In genomic region chr9:33448159-33448511, GRCh38 we compare ENCODE assay signal across 11 cellular contexts. TPM values are rescaled to one million over a fixed set of nuclear protein-coding genes. Genes with fewer than 3 reads are reported as not detected.
A peak's percentile ranks its signal among the peaks of the same experiment; 100 is the strongest.
DNase-seq lines count a peak whose midpoint lies in the region; ATAC-seq, FAIRE-seq and TF ChIP-seq lines count a peak whose summit lies in the region.
"Had no signal": no experiment of that assay in that cellular context is flagged by ENCODE, and none has a peak within 500 bp of the region (broad histone marks: within the 10 kb centered on the region; RNA-seq: fewer than 3 reads in every experiment).

No MANE protein-coding gene starts in this region.

- H3K36me3 Mint-ChIP-seq in activated CD4-positive, alpha-beta T cell treated with anti-CD3 and anti-CD28 coated beads, Interleukin-2, amount 10 ng/mL, durations not matched to agents 7 days and 5 days (ENCODE audit: low read depth), result peaks cover 36% of the 10 kb centered on the region
- H3K36me3 Mint-ChIP-seq in activated CD4-positive, alpha-beta memory T cell treated with anti-CD3 and anti-CD28 coated beads, Interleukin-2, amount 10 ng/mL, durations not matched to agents 7 days and 5 days (ENCODE audit: low read depth), result peaks cover 23% of the 10 kb centered on the region
- H3K36me3 Mint-ChIP-seq: CD14-positive monocyte had no signal

- H3K4me1 Mint-ChIP-seq in activated CD4-positive, alpha-beta T cell treated with anti-CD3 and anti-CD28 coated beads, Interleukin-2, amount 10 ng/mL, durations not matched to agents 7 days and 5 days, result peaks cover 72% of the 10 kb centered on the region
- H3K4me1 Mint-ChIP-seq in activated CD4-positive, alpha-beta memory T cell treated with anti-CD3 and anti-CD28 coated beads, Interleukin-2, amount 10 ng/mL, durations not matched to agents 7 days and 5 days, result peaks cover 68% of the 10 kb centered on the region

- no peaks in the 10 kb centered on the region for H3K27me3 Mint-ChIP-seq in activated CD4-positive, alpha-beta T cell treated with anti-CD3 and anti-CD28 coated beads, Interleukin-2, amount 10 ng/mL, durations not matched to agents 7 days and 5 days
- H3K27me3 Mint-ChIP-seq in activated CD4-positive, alpha-beta memory T cell treated with anti-CD3 and anti-CD28 coated beads, Interleukin-2, amount 10 ng/mL, durations not matched to agents 7 days and 5 days, result no peaks in the 10 kb centered on the region

- H3K4me1 ChIP-seq in keratinocyte (ENCODE audit: control insufficient read depth, extremely low read depth, insufficient read depth, low read length) (peaks cover 71% of the 10 kb centered on the region), stomach (peaks cover 21 to 55% (median 49%) of the 10 kb centered on the region in 4 donors)

- TF ChIP-seq CTCF in keratinocyte (optimal IDR thresholded peaks at IDR 0.05 in 1 of 3, IDR thresholded peaks at IDR 0.05 in 1 of 3, conservative IDR thresholded peaks at IDR 0.05 in 1 of 3; ENCODE audit: extremely low read depth in 1 of 3, insufficient read depth in 2 of 3, low read length in 3 of 3) (no peak), stomach (IDR thresholded peaks at IDR 0.05) (no peak)

- ATAC-seq in HG02610 (IDR thresholded peaks at IDR 0.05; ENCODE audit: unreplicated experiment), result no peak

- H3K4me2 ChIP-seq in keratinocyte (ENCODE audit: control insufficient read depth, extremely low read depth, insufficient read depth, low read depth, low read length), result peak overlapping the region; percentile 96

- peak overlapping the region; percentile 94 for H3K4me3 Mint-ChIP-seq in activated CD4-positive, alpha-beta T cell treated with anti-CD3 and anti-CD28 coated beads, Interleukin-2, amount 10 ng/mL, durations not matched to agents 7 days and 5 days
- peak overlapping the region; percentile 84 for H3K4me3 Mint-ChIP-seq in activated CD4-positive, alpha-beta memory T cell treated with anti-CD3 and anti-CD28 coated beads, Interleukin-2, amount 10 ng/mL, durations not matched to agents 7 days and 5 days

- 37 to 57% (median 41%) methylated on average over 10 of the region's 10 CpGs for WGBS in stomach, 5 donors

- FAIRE-seq in keratinocyte (lab: Jason Lieb, UNC), result peak; percentile 89

- H3K9me3 Mint-ChIP-seq in activated CD4-positive, alpha-beta T cell treated with anti-CD3 and anti-CD28 coated beads, Interleukin-2, amount 10 ng/mL, durations not matched to agents 7 days and 5 days, result no peaks in the 10 kb centered on the region
- H3K9me3 Mint-ChIP-seq in activated CD4-positive, alpha-beta memory T cell treated with anti-CD3 and anti-CD28 coated beads, Interleukin-2, amount 10 ng/mL, durations not matched to agents 7 days and 5 days, result no peaks in the 10 kb centered on the region

- H3K27me3 ChIP-seq in keratinocyte (ENCODE audit: control insufficient read depth, extremely low read depth, insufficient read depth, low read length) (no peaks in the 10 kb centered on the region), stomach (peaks cover 0 to 8% (median 0%) of the 10 kb centered on the region in 3 donors)

- intact Hi-C loops in stomach (cut with DNase I; ENCODE audit: low total_unique reads), result no loop called here

- no peak for TF ChIP-seq EP300 in stomach (IDR thresholded peaks at IDR 0.05)

- H4K20me1 ChIP-seq in keratinocyte (ENCODE audit: control insufficient read depth, extremely low read depth, insufficient read depth, low read length), result no peaks in the 10 kb centered on the region

- H3K79me2 ChIP-seq in keratinocyte (ENCODE audit: control insufficient read depth, insufficient read depth, low read length), result no peaks in the 10 kb centered on the region

- dilution Hi-C loops in keratinocyte (cut with MboI; ENCODE audit: extremely low pct_ligation_motif_present, low sequenced_read_pairs), result no loop called here

- H3K9me3 ChIP-seq in keratinocyte (ENCODE audit: control insufficient read depth, low read depth, low read length), result no peaks in the 10 kb centered on the region
- H3K9me3 ChIP-seq in stomach, result no peaks in the 10 kb centered on the region

- TF ChIP-seq POLR2A in stomach (IDR thresholded peaks at IDR 0.05), result no peak

- peak overlapping the region; percentile 66 for H3K9ac ChIP-seq in keratinocyte (ENCODE audit: control insufficient read depth, extremely low read depth, insufficient read depth, low read length)

- H3K36me3 ChIP-seq in keratinocyte (ENCODE audit: control insufficient read depth in 2 of 2, extremely low read depth in 1 of 2, insufficient read depth in 2 of 2, low read length in 2 of 2) (peaks cover 0 to 8% of the 10 kb centered on the region in 2 experiments), stomach (peaks cover 0 to 6% (median 5%) of the 10 kb centered on the region in 4 donors)

- H3K9me1 ChIP-seq in keratinocyte (ENCODE audit: control insufficient read depth, extremely low read depth, insufficient read depth, low read length), result no peaks in the 10 kb centered on the region

- POLR2A ChIA-PET in activated CD4-positive, alpha-beta T cell treated with anti-CD3 and anti-CD28 coated beads, Interleukin-2, amount 10 ng/mL, durations not matched to agents 7 days and 5 days (lab: Charles Lee), result no interaction called here
- POLR2A ChIA-PET in activated CD4-positive, alpha-beta memory T cell treated with anti-CD3 and anti-CD28 coated beads, Interleukin-2, amount 10 ng/mL, durations not matched to agents 7 days and 5 days (lab: Charles Lee), result interaction anchor here (1.0 to 5.8 kb wide), 15 partner anchors 7 to 158 kb away, joined by 3 to 75 read pairs (median 11); partner anchors contain the start of genes NFX1 and NOL6

- CTCF ChIA-PET in activated CD4-positive, alpha-beta T cell treated with anti-CD3 and anti-CD28 coated beads, Interleukin-2, amount 10 ng/mL, durations not matched to agents 7 days and 5 days (lab: Charles Lee), result interaction anchor here (0.6 to 12.3 kb wide), 9 partner anchors 9 to 229 kb away, joined by 3 to 132 read pairs (median 8); no protein-coding TSS in a partner anchor
- CTCF ChIA-PET in activated CD4-positive, alpha-beta memory T cell treated with anti-CD3 and anti-CD28 coated beads, Interleukin-2, amount 10 ng/mL, durations not matched to agents 7 days and 5 days (lab: Charles Lee), result interaction anchor here (0.6 to 12.3 kb wide), 9 partner anchors 10 to 528 kb away, joined by 3 to 278 read pairs (median 20); partner anchors contain the start of gene NOL6

- H2AFZ ChIP-seq in keratinocyte (ENCODE audit: control insufficient read depth, low read length), result peak overlapping the region; percentile 76

- H3K27ac ChIP-seq in keratinocyte (ENCODE audit: control insufficient read depth, insufficient read depth, low read length) (peak overlapping the region; percentile 77), stomach (peak overlapping the region in 3 of 5 donors; percentile 75 to 83 (median 78))

- H3K27ac Mint-ChIP-seq in activated CD4-positive, alpha-beta T cell treated with anti-CD3 and anti-CD28 coated beads, Interleukin-2, amount 10 ng/mL, durations not matched to agents 7 days and 5 days, result peak overlapping the region; percentile 97
- H3K27ac Mint-ChIP-seq in activated CD4-positive, alpha-beta memory T cell treated with anti-CD3 and anti-CD28 coated beads, Interleukin-2, amount 10 ng/mL, durations not matched to agents 7 days and 5 days, result peak overlapping the region; percentile 86

- H3K4me3 ChIP-seq in keratinocyte (ENCODE audit: control insufficient read depth in 2 of 3, extremely low read depth in 1 of 3, insufficient read depth in 2 of 3, low read depth in 1 of 3, low read length in 3 of 3) (peak overlapping the region in 1 of 3 experiments; percentile 51), stomach (peak overlapping the region; percentile 45 to 62 (median 54))

- DNase-seq in activated CD4-positive, alpha-beta T cell treated with anti-CD3 and anti-CD28 coated beads, Interleukin-2, amount 10 ng/mL, durations not matched to agents 7 days and 5 days, result no peak
- DNase-seq in activated CD4-positive, alpha-beta T cell treated with anti-CD3 and anti-CD28 coated beads, Interleukin-2, amount 50 U/mL, for 48 hours, result no peak
- no peak for DNase-seq in activated CD4-positive, alpha-beta memory T cell treated with anti-CD3 and anti-CD28 coated beads, Interleukin-2, amount 10 ng/mL, durations not matched to agents 7 days and 5 days
- DNase-seq in keratinocyte (ENCODE audit: low read depth, low spot score) (peak; percentile 86), stomach (no peak), 8988T (no peak), NCI-H446 (lab: John Stamatoyannopoulos, UW) (no peak)
- DNase-seq: foreskin melanocyte had no signal

RNA-seq across cellular contexts. Expression of gene AQP3, which starts 0.7 kb away (rescaled TPM):
- 100 to 1,000 TPM; 190 to 194 TPM for total RNA-seq in activated CD4-positive, alpha-beta T cell treated with anti-CD3 and anti-CD28 coated beads, Interleukin-2, amount 10 ng/mL, durations not matched to agents 7 days and 5 days
- total RNA-seq in activated CD4-positive, alpha-beta memory T cell treated with anti-CD3 and anti-CD28 coated beads, Interleukin-2, amount 10 ng/mL, durations not matched to agents 7 days and 5 days, result 100 to 1,000 TPM; 162 to 167 TPM
- polyA plus RNA-seq in keratinocyte (139 to 239 TPM (median 215 TPM) in 3 replicates), stomach (100 to 1,000 TPM in 1 of 3 donors, 10 to 100 TPM in 2; 10.8 to 319 (median 36.5) TPM)
- polyA plus RNA-seq in keratinocyte (2011; ENCODE audit: low read depth), result 16.3 TPM
- 63.9 and 107 TPM in 2 replicates for polyA plus RNA-seq in keratinocyte (2011; cell fraction: cytosol; rRNA removed)
- polyA plus RNA-seq in keratinocyte (2011; cell fraction: nucleus; rRNA removed), result 126 and 174 TPM in 2 replicates
- 107 and 168 TPM in 2 replicates for polyA plus RNA-seq in keratinocyte (2012; ENCODE audit: low replicate concordance)
- 219 to 431 TPM (median 304 TPM) in 3 replicates for polyA minus RNA-seq in keratinocyte
- 148 TPM for polyA minus RNA-seq in keratinocyte (2011; cell fraction: cytosol; rRNA and poly(A)+ RNA removed)
- 78.9 and 82.2 TPM in 2 replicates for polyA minus RNA-seq in keratinocyte (2011; cell fraction: nucleus; rRNA and poly(A)+ RNA removed)
- total RNA-seq in stomach, result 10 to 100 TPM in 3 of 5 donors, 1 to 10 TPM in 2; 1.7 to 60.0 (median 11.4) TPM

RNA-seq across cellular contexts. Expression of gene NOL6, which starts 25.6 kb away (rescaled TPM):
- 10 to 100 TPM; 36.2 to 37.7 TPM for total RNA-seq in activated CD4-positive, alpha-beta T cell treated with anti-CD3 and anti-CD28 coated beads, Interleukin-2, amount 10 ng/mL, durations not matched to agents 7 days and 5 days
- total RNA-seq in activated CD4-positive, alpha-beta memory T cell treated with anti-CD3 and anti-CD28 coated beads, Interleukin-2, amount 10 ng/mL, durations not matched to agents 7 days and 5 days, result 10 to 100 TPM; 21.6 to 22.4 TPM
- 51.8 to 93.3 TPM (median 63.6 TPM) in 3 replicates for polyA plus RNA-seq in keratinocyte
- 17.5 TPM for polyA plus RNA-seq in keratinocyte (2011; ENCODE audit: low read depth)
- 41.5 and 49.7 TPM in 2 replicates for polyA plus RNA-seq in keratinocyte (2011; cell fraction: cytosol; rRNA removed)
- 113 and 128 TPM in 2 replicates for polyA plus RNA-seq in keratinocyte (2011; cell fraction: nucleus; rRNA removed)
- polyA plus RNA-seq in keratinocyte (2012; ENCODE audit: low replicate concordance), result 26.3 and 80.4 TPM in 2 replicates
- 76.3 to 184 TPM (median 102 TPM) in 3 replicates for polyA minus RNA-seq in keratinocyte
- polyA minus RNA-seq in keratinocyte (2011; cell fraction: cytosol; rRNA and poly(A)+ RNA removed), result 73.7 TPM
- 81.7 and 90.1 TPM in 2 replicates for polyA minus RNA-seq in keratinocyte (2011; cell fraction: nucleus; rRNA and poly(A)+ RNA removed)
- total RNA-seq in stomach, result 10 to 100 TPM; 12.5 to 43.6 (median 21.4) TPM
- polyA plus RNA-seq in stomach, result 10 to 100 TPM; 10.7 to 22.0 (median 12.5) TPM

RNA-seq across cellular contexts. Expression of gene AQP7, which starts 45.8 kb away (rescaled TPM):
- total RNA-seq in activated CD4-positive, alpha-beta T cell treated with anti-CD3 and anti-CD28 coated beads, Interleukin-2, amount 10 ng/mL, durations not matched to agents 7 days and 5 days, result under 1 TPM; 0.23 to 0.35 TPM
- total RNA-seq in activated CD4-positive, alpha-beta memory T cell treated with anti-CD3 and anti-CD28 coated beads, Interleukin-2, amount 10 ng/mL, durations not matched to agents 7 days and 5 days, result under 1 TPM; 0.40 to 0.55 TPM
- polyA plus RNA-seq in keratinocyte (not detected in 3 replicates), stomach (1 to 10 TPM; 1.1 to 5.3 (median 1.5) TPM)
- polyA plus RNA-seq in keratinocyte (2011; ENCODE audit: low read depth), result not detected
- polyA plus RNA-seq in keratinocyte (2011; cell fraction: cytosol; rRNA removed), result not detected in 2 replicates
- 0.10 and 0.19 TPM in 2 replicates for polyA plus RNA-seq in keratinocyte (2011; cell fraction: nucleus; rRNA removed)
- polyA plus RNA-seq in keratinocyte (2012; ENCODE audit: low replicate concordance), result 0.14 TPM in 1 of 2 replicates, not detected in the other
- polyA minus RNA-seq in keratinocyte, result not detected in 3 replicates
- polyA minus RNA-seq in keratinocyte (2011; cell fraction: cytosol; rRNA and poly(A)+ RNA removed), result not detected
- not detected in 2 replicates for polyA minus RNA-seq in keratinocyte (2011; cell fraction: nucleus; rRNA and poly(A)+ RNA removed)
- 10 to 100 TPM in 1 of 5 donors, 1 to 10 TPM in 2, not detected in 2; 2.8 to 17.4 (median 3.9) TPM for total RNA-seq in stomach
- total RNA-seq: NCI-H460 had no signal
- polyA plus RNA-seq: CD14-positive monocyte had no signal
